Comparison of ENCODE assay signal across 1 cellular context in the genomic region with DNA sequence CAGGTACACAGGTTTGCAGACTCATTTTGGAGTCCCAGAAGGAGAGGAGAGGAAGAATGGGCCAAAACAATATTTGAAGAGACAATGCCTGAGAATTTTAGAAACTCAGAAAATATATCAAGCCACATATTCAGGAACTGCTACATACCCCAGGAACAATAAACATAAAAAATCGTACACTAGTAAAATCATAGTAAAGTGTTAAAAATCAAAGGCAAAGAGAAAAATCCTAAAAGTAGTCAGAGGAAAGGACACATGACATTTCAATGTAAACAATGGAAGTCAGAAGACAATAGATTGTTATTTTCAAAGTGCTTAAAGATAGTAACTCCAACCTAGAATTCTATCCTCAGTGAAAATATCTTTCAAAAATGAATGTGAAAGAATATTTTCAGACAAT.
TF ChIP-seq lines count a peak whose summit lies in the region.

No MANE protein-coding gene starts in this region.

TF ChIP-seq in K562, 482 proteins besides CTCF, POLR2A, EP300 and RAD21 (continued from another document):
- TF ChIP-seq DNMT1 (IDR thresholded peaks at IDR 0.05) (no peak), TRIM28 (IDR thresholded peaks at IDR 0.05) (peak; percentile 99), ZNF551 (CRISPR knock-in tag; IDR thresholded peaks at IDR 0.05) (no peak), SMAD4 (CRISPR knock-in tag; conservative IDR thresholded peaks at IDR 0.05) (no peak), ZEB2 (IDR thresholded peaks at IDR 0.05) (0 out of 2 replicates have a peak, but pooled peaks have one; percentile 33), SNIP1 (IDR thresholded peaks at IDR 0.05; ENCODE audit: low read depth) (no peak), EHMT2 (IDR thresholded peaks at IDR 0.05) (peak; percentile 50; the same call in 1 of the 2 replicates), NR2F6 (CRISPR knock-in tag; IDR thresholded peaks at IDR 0.05) (no peak), ZNF586 (CRISPR knock-in tag; conservative IDR thresholded peaks at IDR 0.05) (no peak), CCAR2 (IDR thresholded peaks at IDR 0.05; ENCODE audit: low read depth, low read length) (no peak), CBX3 (IDR thresholded peaks at IDR 0.05; ENCODE audit: borderline replicate concordance in 1 of 2, low read length in 2 of 2) (peak in 1 of 2 experiments; percentile 98; a peak in 2 of 3 replicates), ZNF764 (CRISPR knock-in tag; IDR thresholded peaks at IDR 0.05; ENCODE audit: low read depth) (no peak), ZNF79 (CRISPR knock-in tag; IDR thresholded peaks at IDR 0.05; ENCODE audit: low read depth) (no peak), HMG20A (CRISPR knock-in tag; conservative IDR thresholded peaks at IDR 0.05) (no peak), TRIM24 (IDR thresholded peaks at IDR 0.05) (peak; percentile 16 to 73; a peak in 2 of 4 replicates), ZNF780A (CRISPR knock-in tag; IDR thresholded peaks at IDR 0.05) (no peak), ZNF436 (CRISPR knock-in tag; IDR thresholded peaks at IDR 0.05) (no peak), ZNF133 (CRISPR knock-in tag; IDR thresholded peaks at IDR 0.05) (no peak), ARHGAP35 (IDR thresholded peaks at IDR 0.05; ENCODE audit: partially characterized antibody) (no peak), XRCC3 (IDR thresholded peaks at IDR 0.05) (peak; percentile 81; the same call in 1 of the 2 replicates), ETV6 (IDR thresholded peaks at IDR 0.05; ENCODE audit: borderline replicate concordance in 1 of 2, low read depth in 2 of 2, low read length in 1 of 2) (no peak), ETV6 (CRISPR knock-in tag; IDR thresholded peaks at IDR 0.05; ENCODE audit: borderline replicate concordance) (no peak), POLR2AphosphoS2 (IDR thresholded peaks at IDR 0.05; ENCODE audit: low read length) (no peak), CBX5 (IDR thresholded peaks at IDR 0.05; ENCODE audit: borderline replicate concordance, low read depth) (peak; percentile 86), ZNF23 (CRISPR knock-in tag; IDR thresholded peaks at IDR 0.05) (no peak), FOXA3 (CRISPR knock-in tag; conservative IDR thresholded peaks at IDR 0.05 in 1 of 2, IDR thresholded peaks at IDR 0.05 in 1 of 2) (no peak), SRSF7 (optimal IDR thresholded peaks at IDR 0.05; ENCODE audit: low read depth, low read length) (no peak)
- TF ChIP-seq, protein P1, sequence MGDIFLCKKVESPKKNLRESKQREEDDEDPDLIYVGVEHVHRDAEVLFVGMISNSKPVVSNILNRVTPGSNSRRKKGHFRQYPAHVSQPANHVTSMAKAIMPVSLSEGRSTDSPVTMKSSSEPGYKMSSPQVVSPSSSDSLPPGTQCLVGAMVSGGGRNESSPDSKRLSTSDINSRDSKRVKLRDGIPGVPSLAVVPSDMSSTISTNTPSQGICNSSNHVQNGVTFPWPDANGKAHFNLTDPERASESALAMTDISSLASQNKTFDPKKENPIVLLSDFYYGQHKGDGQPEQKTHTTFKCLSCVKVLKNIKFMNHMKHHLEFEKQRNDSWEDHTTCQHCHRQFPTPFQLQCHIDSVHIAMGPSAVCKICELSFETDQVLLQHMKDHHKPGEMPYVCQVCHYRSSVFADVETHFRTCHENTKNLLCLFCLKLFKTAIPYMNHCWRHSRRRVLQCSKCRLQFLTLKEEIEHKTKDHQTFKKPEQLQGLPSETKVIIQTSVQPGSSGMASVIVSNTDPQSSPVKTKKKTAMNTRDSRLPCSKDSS (IDR thresholded peaks at IDR 0.05; ENCODE audit: low read depth, partially characterized antibody): peak; percentile 94
- TF ChIP-seq, protein P2, sequence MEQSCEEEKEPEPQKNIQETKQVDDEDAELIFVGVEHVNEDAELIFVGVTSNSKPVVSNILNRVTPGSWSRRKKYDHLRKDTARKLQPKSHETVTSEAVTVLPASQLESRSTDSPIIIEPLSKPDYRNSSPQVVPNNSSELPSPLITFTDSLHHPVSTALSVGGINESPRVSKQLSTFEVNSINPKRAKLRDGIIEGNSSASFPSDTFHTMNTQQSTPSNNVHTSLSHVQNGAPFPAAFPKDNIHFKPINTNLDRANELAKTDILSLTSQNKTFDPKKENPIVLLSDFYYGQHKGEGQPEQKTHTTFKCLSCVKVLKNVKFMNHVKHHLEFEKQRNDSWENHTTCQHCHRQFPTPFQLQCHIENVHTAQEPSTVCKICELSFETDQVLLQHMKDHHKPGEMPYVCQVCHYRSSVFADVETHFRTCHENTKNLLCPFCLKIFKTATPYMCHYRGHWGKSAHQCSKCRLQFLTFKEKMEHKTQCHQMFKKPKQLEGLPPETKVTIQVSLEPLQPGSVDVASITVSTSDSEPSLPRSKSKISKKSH (CRISPR knock-in tag; IDR thresholded peaks at IDR 0.05): 0 out of 2 replicates have a peak, but pooled peaks have one; percentile 80
- TF ChIP-seq, protein P3, sequence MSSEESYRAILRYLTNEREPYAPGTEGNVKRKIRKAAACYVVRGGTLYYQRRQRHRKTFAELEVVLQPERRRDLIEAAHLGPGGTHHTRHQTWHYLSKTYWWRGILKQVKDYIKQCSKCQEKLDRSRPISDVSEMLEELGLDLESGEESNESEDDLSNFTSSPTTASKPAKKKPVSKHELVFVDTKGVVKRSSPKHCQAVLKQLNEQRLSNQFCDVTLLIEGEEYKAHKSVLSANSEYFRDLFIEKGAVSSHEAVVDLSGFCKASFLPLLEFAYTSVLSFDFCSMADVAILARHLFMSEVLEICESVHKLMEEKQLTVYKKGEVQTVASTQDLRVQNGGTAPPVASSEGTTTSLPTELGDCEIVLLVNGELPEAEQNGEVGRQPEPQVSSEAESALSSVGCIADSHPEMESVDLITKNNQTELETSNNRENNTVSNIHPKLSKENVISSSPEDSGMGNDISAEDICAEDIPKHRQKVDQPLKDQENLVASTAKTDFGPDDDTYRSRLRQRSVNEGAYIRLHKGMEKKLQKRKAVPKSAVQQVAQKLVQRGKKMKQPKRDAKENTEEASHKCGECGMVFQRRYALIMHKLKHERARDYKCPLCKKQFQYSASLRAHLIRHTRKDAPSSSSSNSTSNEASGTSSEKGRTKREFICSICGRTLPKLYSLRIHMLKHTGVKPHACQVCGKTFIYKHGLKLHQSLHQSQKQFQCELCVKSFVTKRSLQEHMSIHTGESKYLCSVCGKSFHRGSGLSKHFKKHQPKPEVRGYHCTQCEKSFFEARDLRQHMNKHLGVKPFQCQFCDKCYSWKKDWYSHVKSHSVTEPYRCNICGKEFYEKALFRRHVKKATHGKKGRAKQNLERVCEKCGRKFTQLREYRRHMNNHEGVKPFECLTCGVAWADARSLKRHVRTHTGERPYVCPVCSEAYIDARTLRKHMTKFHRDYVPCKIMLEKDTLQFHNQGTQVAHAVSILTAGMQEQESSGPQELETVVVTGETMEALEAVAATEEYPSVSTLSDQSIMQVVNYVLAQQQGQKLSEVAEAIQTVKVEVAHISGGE (CRISPR knock-in tag; IDR thresholded peaks at IDR 0.05): peak in 1 of 3 experiments; percentile 72; a peak in 1 of 6 replicates
TF ChIP-seq in K562: peak in this region for 11.
